ENCODE assay signal across 27 cellular contexts in the genomic region with DNA sequence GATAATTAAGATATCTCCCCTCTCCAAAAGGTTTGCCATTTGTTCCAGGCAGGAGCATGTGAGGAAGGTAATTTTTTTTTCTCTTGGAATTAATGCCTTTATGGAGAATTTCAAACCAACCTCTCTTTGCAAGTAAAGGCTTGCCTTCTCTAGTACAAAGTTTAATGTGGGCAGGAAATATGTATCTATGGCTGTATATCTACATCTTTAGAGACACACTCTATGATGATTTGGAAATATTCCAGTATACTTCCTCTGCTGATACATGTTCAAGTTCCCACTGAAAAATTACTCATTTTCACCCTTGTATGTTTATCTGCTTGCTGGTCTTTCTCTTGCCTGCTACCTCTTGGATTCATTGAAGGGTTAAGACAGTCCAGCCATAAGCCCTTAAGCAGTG.
"Had no signal": no experiment of that assay in that cellular context is flagged by ENCODE, and none has a peak within 500 bp of the region (broad histone marks: within the 10 kb centered on the region; RNA-seq: fewer than 3 reads in every experiment).

No MANE protein-coding gene starts in this region.

- H3K9ac ChIP-seq: parathyroid adenoma had no signal

- H3K27ac ChIP-seq: coronary artery, gastroesophageal sphincter, heart left ventricle, hepatocyte, lower lobe of right lung, parathyroid adenoma, right lobe of liver, suprapubic skin, transverse colon, upper lobe of right lung, uterus had no signal

- H3K9me3 Mint-ChIP-seq: neural crest cell; stimulated activated naive CD8-positive, alpha-beta T cell treated with anti-CD3 and anti-CD28 coated beads, Interleukin-15, Interleukin-2, amounts not matched to agents 100 ng/mL and 50 ng/mL, for 24 hours had no signal

- H3K4me1 Mint-ChIP-seq: memory B cell; naive B cell; stimulated activated naive B cell treated with anti-CD40 and anti-IgM and Interleukin-4, amounts not matched to agents 10 μg/mL and 1 μg/mL and 100 μg/mL, for 72 hours had no signal

- DNase-seq: dermis blood vessel endothelial cell; effector memory CD4-positive, alpha-beta T cell; foreskin fibroblast; heart left ventricle; kidney glomerular epithelial cell; left ventricle myocardium superior; lower lobe of right lung; mucosa of descending colon; naive B cell; right lobe of liver; small intestine; stimulated activated CD4-positive, alpha-beta T cell treated with anti-CD3 and anti-CD28 coated beads, Interleukin-15, amount 100 ng/mL, for 24 hours; stimulated activated CD4-positive, alpha-beta T cell treated with anti-CD3 and anti-CD28 coated beads, Interleukin-2, amount 100 ng/mL, for 48 hours; stimulated activated naive B cell treated with anti-CD40 and anti-IgM and Interleukin-4, amounts not matched to agents 10 μg/mL and 1 μg/mL and 100 μg/mL, for 72 hours; transverse colon; upper lobe of right lung; uterus had no signal

- H3K9me3 ChIP-seq: right lobe of liver, suprapubic skin, transverse colon, uterus had no signal

- H3K27me3 Mint-ChIP-seq: progenitor cell of endocrine pancreas had no signal

- H3K4me3 ChIP-seq: coronary artery, gastroesophageal sphincter, heart left ventricle, hepatocyte, lower lobe of right lung, mucosa of descending colon, right lobe of liver, suprapubic skin, transverse colon, upper lobe of right lung, uterus had no signal

- H3K27me3 ChIP-seq: gastroesophageal sphincter, heart left ventricle, hepatocyte, right lobe of liver, suprapubic skin, transverse colon, upper lobe of right lung, uterus had no signal

- H3K36me3 ChIP-seq: heart left ventricle, lower lobe of right lung, right lobe of liver, suprapubic skin, transverse colon, upper lobe of right lung, uterus had no signal

- H3K27ac Mint-ChIP-seq: memory B cell; naive B cell; natural killer cell treated with Interleukin-12 subunit alpha and Interleukin-12 subunit beta and Interleukin-15 and Interleukin-18, amount 100 ng/mL, for 72 hours; progenitor cell of endocrine pancreas; stimulated activated naive B cell treated with anti-CD40 and anti-IgM and Interleukin-4, amounts not matched to agents 10 μg/mL and 1 μg/mL and 100 μg/mL, for 72 hours; stimulated activated naive CD8-positive, alpha-beta T cell treated with anti-CD3 and anti-CD28 coated beads, Interleukin-15, Interleukin-2, amounts not matched to agents 100 ng/mL and 50 ng/mL, for 24 hours had no signal

- H3K4me3 Mint-ChIP-seq: memory B cell; naive B cell; natural killer cell treated with Interleukin-12 subunit alpha and Interleukin-12 subunit beta and Interleukin-15 and Interleukin-18, amount 100 ng/mL, for 72 hours; neural crest cell; stimulated activated naive B cell treated with anti-CD40 and anti-IgM and Interleukin-4, amounts not matched to agents 10 μg/mL and 1 μg/mL and 100 μg/mL, for 72 hours; stimulated activated naive CD8-positive, alpha-beta T cell treated with anti-CD3 and anti-CD28 coated beads, Interleukin-15, Interleukin-2, amounts not matched to agents 100 ng/mL and 50 ng/mL, for 24 hours had no signal

- H3K36me3 Mint-ChIP-seq: natural killer cell treated with Interleukin-12 subunit alpha and Interleukin-12 subunit beta and Interleukin-15 and Interleukin-18, amount 100 ng/mL, for 72 hours had no signal

- ATAC-seq: gastroesophageal sphincter; heart left ventricle; left ventricle myocardium superior; lower lobe of right lung; mucosa of descending colon; natural killer cell treated with Interleukin-12 subunit alpha and Interleukin-12 subunit beta and Interleukin-15 and Interleukin-18, amount 100 ng/mL, for 72 hours; right lobe of liver; stimulated activated naive B cell treated with anti-CD40 and anti-IgM and Interleukin-4, amounts not matched to agents 10 μg/mL and 1 μg/mL and 100 μg/mL, for 72 hours; upper lobe of right lung had no signal

- H3K4me1 ChIP-seq: gastroesophageal sphincter, lower lobe of right lung, parathyroid adenoma, right lobe of liver, transverse colon, upper lobe of right lung, uterus had no signal
